22 cellular contexts compared by ENCODE assay signal in genomic region chr10:103617362-103618026, GRCh38.
A peak's percentile ranks its signal among the peaks of the same experiment; 100 is the strongest.
DNase-seq lines count a peak whose midpoint lies in the region; ATAC-seq and TF ChIP-seq lines count a peak whose summit lies in the region.
"Had no signal": no experiment of that assay in that cellular context is flagged by ENCODE, and none has a peak within 500 bp of the region (broad histone marks: within the 10 kb centered on the region; RNA-seq: fewer than 3 reads in every experiment).

No MANE protein-coding gene starts in this region.

- no peak overlapping the region for H3K4me2 ChIP-seq in GM23248 (ENCODE audit: unreplicated experiment)

- H3K27me3 Mint-ChIP-seq in WTC11 (ENCODE audit: low read depth) = no peaks in the 10 kb centered on the region
- H3K27me3 Mint-ChIP-seq in CD8-positive, alpha-beta T cell (ENCODE audit: low read depth) = no peaks in the 10 kb centered on the region
- H3K27me3 Mint-ChIP-seq: activated CD4-positive, alpha-beta memory T cell treated with anti-CD3 and anti-CD28 coated beads, Interleukin-2, amount 10 ng/mL, durations not matched to agents 7 days and 5 days had no signal

- DNase-seq in GM23248 (no peak), WTC11 (ENCODE audit: low spot score) (no peak), gastrocnemius medialis (no peak), left colon (no peak), COR-L47 (lab: John Stamatoyannopoulos, UW) (no peak)
- DNase-seq in CD8-positive, alpha-beta T cell = no peak
- DNase-seq: activated CD4-positive, alpha-beta memory T cell treated with anti-CD3 and anti-CD28 coated beads, Interleukin-2, amount 10 ng/mL, durations not matched to agents 7 days and 5 days; activated naive CD4-positive, alpha-beta T cell treated with Interleukin-2 at 50 U/mL for 16 hours; activated T-cell treated with anti-CD3 and anti-CD28 coated beads, Interleukin-2, amount 50 U/mL, for 1 hour; dermis blood vessel endothelial cell; glutamatergic neuron; immature natural killer cell; NCI-H1092; NCI-H524; retina; SHP77; stimulated activated CD4-positive, alpha-beta T cell treated with anti-CD3 and anti-CD28 coated beads, Interleukin-1b, Interleukin-23, amount 100 ng/mL, for 48 hours; stimulated activated naive CD8-positive, alpha-beta T cell treated with anti-CD3 and anti-CD28 coated beads, Interleukin-15, Interleukin-2, amounts not matched to agents 100 U/mL and 50 U/mL, for 24 hours had no signal

- POLR2A ChIA-PET in WTC11 (lab: Charles Lee) = no interaction called here
- POLR2A ChIA-PET in CD8-positive, alpha-beta T cell (lab: Charles Lee) = no interaction called here

- intact Hi-C loops in gastrocnemius medialis (cut with DNase I; ENCODE audit: low total_unique reads) (loop anchor here (2.0 kb wide), 2 partner anchors 23 to 43 kb away; no protein-coding TSS in a partner anchor), left colon (cut with DNase I, micrococcal nuclease) (no loop called here)
- intact Hi-C loops in CD8-positive, alpha-beta T cell (cut with DNase I, micrococcal nuclease) = no loop called here

- no peak overlapping the region for H3K4me3 ChIP-seq in GM23248
- no peak overlapping the region for H3K4me3 ChIP-seq in gastroesophageal sphincter
- no peak overlapping the region for H3K4me3 ChIP-seq in gastrocnemius medialis
- no peak overlapping the region for H3K4me3 ChIP-seq in CD8-positive, alpha-beta T cell (ENCODE audit: low read depth, low read length)

- H3K9ac ChIP-seq in GM23248 = peak overlapping the region; percentile 36; the same call in 1 of the 2 replicates

- no peak for TF ChIP-seq CTCF in WTC11 (IDR thresholded peaks at IDR 0.05)
- TF ChIP-seq CTCF in gastroesophageal sphincter (IDR thresholded peaks at IDR 0.05) = no peak
- TF ChIP-seq CTCF in gastrocnemius medialis (IDR thresholded peaks at IDR 0.05 in 4 of 5, conservative IDR thresholded peaks at IDR 0.05 in 1 of 5) = no peak
- TF ChIP-seq CTCF in CD8-positive, alpha-beta T cell (IDR thresholded peaks at IDR 0.05) = no peak

- no peak for ATAC-seq in WTC11
- no peak for ATAC-seq in gastroesophageal sphincter
- no peak for ATAC-seq in gastrocnemius medialis
- no peak for ATAC-seq in left colon
- ATAC-seq in CD8-positive, alpha-beta T cell = no peak
- no peak for ATAC-seq in GM18519 (IDR thresholded peaks at IDR 0.05; ENCODE audit: low FRiP score, unreplicated experiment)
- ATAC-seq: stimulated activated naive CD8-positive, alpha-beta T cell treated with anti-CD3 and anti-CD28 coated beads, Interleukin-15, Interleukin-2, amounts not matched to agents 100 U/mL and 50 U/mL, for 24 hours had no signal

- WGBS in GM23248 (ENCODE audit: low coverage in 1 of 2, low lambda C conversion rate in 2 of 2, missing lambda C conversion rate in 2 of 2), 2 experiments = 74 to 85% methylated on average over 10 of the region's 10 CpGs
- WGBS in gastroesophageal sphincter (ENCODE audit: low coverage in 1 of 2), 2 donors = 80 to 88% methylated on average over 1 to 7 of the region's 10 CpGs

- H3K9me3 ChIP-seq in GM23248 (ENCODE audit: low read depth) (no peaks in the 10 kb centered on the region), gastroesophageal sphincter (no peaks in the 10 kb centered on the region), gastrocnemius medialis (no peaks in the 10 kb centered on the region)
- H3K9me3 ChIP-seq in CD8-positive, alpha-beta T cell (ENCODE audit: low read length) = no peaks in the 10 kb centered on the region

- in situ Hi-C loops in GM23248 (cut with MboI) = no loop called here
- in situ Hi-C loops in gastrocnemius medialis (cut with MboI; ENCODE audit: low sequenced_read_pairs in 4 of 4) = no loop called here

- H3K4me1 Mint-ChIP-seq in WTC11 = peaks cover 10% of the 10 kb centered on the region
- H3K4me1 Mint-ChIP-seq in CD8-positive, alpha-beta T cell (ENCODE audit: low read depth) = no peaks in the 10 kb centered on the region
- H3K4me1 Mint-ChIP-seq: immature natural killer cell had no signal

- H3K9me3 Mint-ChIP-seq in WTC11 = no peaks in the 10 kb centered on the region
- H3K9me3 Mint-ChIP-seq in CD8-positive, alpha-beta T cell = no peaks in the 10 kb centered on the region
- H3K9me3 Mint-ChIP-seq: activated CD4-positive, alpha-beta memory T cell treated with anti-CD3 and anti-CD28 coated beads, Interleukin-2, amount 10 ng/mL, durations not matched to agents 7 days and 5 days; immature natural killer cell; neural crest cell had no signal

- H3K36me3 ChIP-seq in GM23248 (ENCODE audit: low read depth) (peaks cover 30% of the 10 kb centered on the region; the same call in 1 of the 2 replicates), gastroesophageal sphincter (peaks cover 0 to 93% of the 10 kb centered on the region in 2 donors), gastrocnemius medialis (no peaks in the 10 kb centered on the region)
- H3K36me3 ChIP-seq in CD8-positive, alpha-beta T cell (ENCODE audit: insufficient read depth, low read length) = no peaks in the 10 kb centered on the region

- CTCF ChIA-PET in WTC11 (lab: Charles Lee) = interaction anchor here (0.6 to 1.7 kb wide), 8 partner anchors 19 to 69 kb away, joined by 3 to 9 read pairs (median 3); no protein-coding TSS in a partner anchor
- CTCF ChIA-PET in CD8-positive, alpha-beta T cell (lab: Charles Lee) = interaction anchor here (1.2 to 1.5 kb wide), 2 partner anchors 11 to 69 kb away, joined by 3 to 4 read pairs; no protein-coding TSS in a partner anchor

- H3K4me1 ChIP-seq in GM23248 (ENCODE audit: insufficient read depth) = peaks cover 68% of the 10 kb centered on the region
- H3K4me1 ChIP-seq in gastroesophageal sphincter = peaks cover 0 to 89% (median 54%) of the 10 kb centered on the region in 3 donors
- H3K4me1 ChIP-seq in gastrocnemius medialis = peaks cover 82 to 88% of the 10 kb centered on the region in 2 donors
- no peaks in the 10 kb centered on the region for H3K4me1 ChIP-seq in CD8-positive, alpha-beta T cell (ENCODE audit: insufficient read depth, low read length)

- H4K20me1 ChIP-seq in GM23248 (ENCODE audit: insufficient read depth) = no peaks in the 10 kb centered on the region

- H3K27ac ChIP-seq in GM23248 (peak overlapping the region; percentile 81), gastroesophageal sphincter (peak overlapping the region in 3 of 4 donors; percentile 6 to 75 (median 62)), gastrocnemius medialis (peak overlapping the region; percentile 55 to 75 (median 71))
- H3K27ac ChIP-seq in CD8-positive, alpha-beta T cell (ENCODE audit: low read depth, low read length) = no peak overlapping the region
- H3K27ac ChIP-seq: epithelial cell of prostate had no signal

- peaks cover 64% of the 10 kb centered on the region for H3F3A ChIP-seq in GM23248 (ENCODE audit: insufficient read depth)

- no peak for TF ChIP-seq POLR2A in gastroesophageal sphincter (IDR thresholded peaks at IDR 0.05)
- no peak for TF ChIP-seq POLR2A in gastrocnemius medialis (IDR thresholded peaks at IDR 0.05)

- no peak for TF ChIP-seq EP300 in gastroesophageal sphincter (IDR thresholded peaks at IDR 0.05)

- 0 out of 2 replicates have a peak overlapping the region, but pooled peaks have one; percentile 60 for H3K27ac Mint-ChIP-seq in WTC11
- no peak overlapping the region for H3K27ac Mint-ChIP-seq in CD8-positive, alpha-beta T cell
- H3K27ac Mint-ChIP-seq: activated CD4-positive, alpha-beta memory T cell treated with anti-CD3 and anti-CD28 coated beads, Interleukin-2, amount 10 ng/mL, durations not matched to agents 7 days and 5 days; immature natural killer cell had no signal

- no peaks in the 10 kb centered on the region for H3K9me2 ChIP-seq in GM23248 (ENCODE audit: insufficient read depth)

- no peaks in the 10 kb centered on the region for H3K36me3 Mint-ChIP-seq in WTC11
- peaks cover 7% of the 10 kb centered on the region for H3K36me3 Mint-ChIP-seq in CD8-positive, alpha-beta T cell

- H2AFZ ChIP-seq in GM23248 = no peak overlapping the region

- no peak overlapping the region for H3K4me3 Mint-ChIP-seq in WTC11
- no peak overlapping the region for H3K4me3 Mint-ChIP-seq in CD8-positive, alpha-beta T cell
- H3K4me3 Mint-ChIP-seq: activated CD4-positive, alpha-beta memory T cell treated with anti-CD3 and anti-CD28 coated beads, Interleukin-2, amount 10 ng/mL, durations not matched to agents 7 days and 5 days; immature natural killer cell; neural crest cell had no signal

- H3K27me3 ChIP-seq in GM23248 (replicated peaks; ENCODE audit: insufficient read depth) = no peaks in the 10 kb centered on the region
- no peaks in the 10 kb centered on the region for H3K27me3 ChIP-seq in gastroesophageal sphincter
- no peaks in the 10 kb centered on the region for H3K27me3 ChIP-seq in gastrocnemius medialis
- no peaks in the 10 kb centered on the region for H3K27me3 ChIP-seq in CD8-positive, alpha-beta T cell (ENCODE audit: insufficient read depth, low read length)

- peaks cover 30% of the 10 kb centered on the region; the same call in 1 of the 2 replicates for H3K79me2 ChIP-seq in GM23248 (ENCODE audit: insufficient read depth)

TF ChIP-seq in WTC11, 78 proteins besides CTCF, POLR2A, EP300 and RAD21:
- no peak for TF ChIP-seq IRF1 (CRISPR knock-in tag; IDR thresholded peaks at IDR 0.05)
TF ChIP-seq in WTC11: peak in this region for 0.
